Comparison of ENCODE assay signal across 10 cellular contexts in genomic region chr3:30548605-30549004, GRCh38. TPM values are rescaled to one million over a fixed set of nuclear protein-coding genes. Genes with fewer than 3 reads are reported as not detected.
DNase-seq lines count a peak whose midpoint lies in the region; ATAC-seq and TF ChIP-seq lines count a peak whose summit lies in the region.
"Had no signal": no experiment of that assay in that cellular context is flagged by ENCODE, and none has a peak within 500 bp of the region (broad histone marks: within the 10 kb centered on the region; RNA-seq: fewer than 3 reads in every experiment).

No MANE protein-coding gene starts in this region.

- H3K4me3 Mint-ChIP-seq in mesothelial cell of epicardium: no peak overlapping the region

- H3K4me1 Mint-ChIP-seq in mesothelial cell of epicardium: no peaks in the 10 kb centered on the region

- no peaks in the 10 kb centered on the region for H4K20me1 ChIP-seq in DND-41 (ENCODE audit: insufficient read depth, low read length)

- no peak overlapping the region for H3K9ac ChIP-seq in DND-41 (ENCODE audit: low read depth, low read length)
- H3K9ac ChIP-seq: parathyroid adenoma had no signal

- no peaks in the 10 kb centered on the region for H3K27me3 Mint-ChIP-seq in mesothelial cell of epicardium (ENCODE audit: low read depth)

- no peak overlapping the region for H2AFZ ChIP-seq in DND-41 (ENCODE audit: low read depth, low read length)
- H2AFZ ChIP-seq: parathyroid adenoma had no signal

- no peak overlapping the region for H3K4me2 ChIP-seq in DND-41 (ENCODE audit: insufficient read depth, low read length)

- no peaks in the 10 kb centered on the region for H3K79me2 ChIP-seq in DND-41 (ENCODE audit: insufficient read depth, low read length)
- H3K79me2 ChIP-seq: parathyroid adenoma had no signal

- no peaks in the 10 kb centered on the region for H3K36me3 Mint-ChIP-seq in mesothelial cell of epicardium

- no peak overlapping the region for H3K4me3 ChIP-seq in DND-41 (ENCODE audit: low read depth in 1 of 2, low read length in 2 of 2)
- H3K4me3 ChIP-seq in mesodermal cell (ENCODE audit: extremely low read depth, insufficient read depth, low read length, poor library complexity, severe bottlenecking): no peak overlapping the region
- H3K4me3 ChIP-seq: tibial artery had no signal

- no peaks in the 10 kb centered on the region for H3K27me3 ChIP-seq in DND-41 (ENCODE audit: insufficient read depth, low read length, poor library complexity)
- H3K27me3 ChIP-seq: tibial artery had no signal

- peak; percentile 31 for DNase-seq in DND-41
- DNase-seq in activated T-cell treated with anti-CD3 and anti-CD28 coated beads for 48 hours (ENCODE audit: low read depth): peak; percentile 15
- DNase-seq in medulla oblongata (ENCODE audit: extremely low spot score): no peak
- no peak for DNase-seq in superior temporal gyrus (ENCODE audit: extremely low spot score)
- no peak for DNase-seq in NCI-H1417 treated with DMSO at 0.1 percent for 48 hours (lab: John Stamatoyannopoulos, UW)
- no peak for DNase-seq in mesothelial cell of epicardium (ENCODE audit: low spot score in 2 of 2, unreplicated experiment in 2 of 2)
- DNase-seq: tibial artery had no signal

- ATAC-seq in DND-41 (ENCODE audit: insufficient read depth, low read depth) (peak; percentile 70), HG03159 (IDR thresholded peaks at IDR 0.05; ENCODE audit: unreplicated experiment) (peak; percentile 85)

- H3K27ac ChIP-seq in DND-41 (ENCODE audit: low read length): no peak overlapping the region
- peak overlapping the region; percentile 46 for H3K27ac ChIP-seq in mesodermal cell (ENCODE audit: low read depth, low read length, severe bottlenecking)
- H3K27ac ChIP-seq: tibial artery had no signal

- TF ChIP-seq CTCF in DND-41 (IDR thresholded peaks at IDR 0.05; ENCODE audit: borderline replicate concordance, extremely low read depth, low read length, poor library complexity, severe bottlenecking): no peak
- TF ChIP-seq CTCF in mesothelial cell of epicardium (IDR thresholded peaks at IDR 0.05; ENCODE audit: unreplicated experiment): no peak

- peaks cover 8% of the 10 kb centered on the region for H3K9me3 Mint-ChIP-seq in mesothelial cell of epicardium

- H3K9me3 ChIP-seq in DND-41 (ENCODE audit: insufficient read depth, low read length, severe bottlenecking): no peaks in the 10 kb centered on the region
- no peaks in the 10 kb centered on the region for H3K9me3 ChIP-seq in mesodermal cell (ENCODE audit: control insufficient read depth, low read length)
- H3K9me3 ChIP-seq: tibial artery had no signal

- H3K36me3 ChIP-seq in DND-41 (ENCODE audit: insufficient read depth, low read length): no peaks in the 10 kb centered on the region
- no peaks in the 10 kb centered on the region for H3K36me3 ChIP-seq in mesodermal cell (ENCODE audit: control insufficient read depth, insufficient read depth, low read length)
- H3K36me3 ChIP-seq: tibial artery had no signal

- H3K27ac Mint-ChIP-seq in mesothelial cell of epicardium: no peak overlapping the region

- peaks cover 5% of the 10 kb centered on the region; the same call in 1 of the 2 replicates for H3K4me1 ChIP-seq in DND-41 (ENCODE audit: insufficient read depth, low read length)
- peaks cover 3% of the 10 kb centered on the region for H3K4me1 ChIP-seq in mesodermal cell (ENCODE audit: control insufficient read depth, insufficient read depth, low read length, poor library complexity, severe bottlenecking)
- H3K4me1 ChIP-seq: parathyroid adenoma, tibial artery had no signal

- WGBS in mesodermal cell (ENCODE audit: insufficient coverage in 2 of 2), 2 experiments: 81 to 85% methylated on average over 4 of the region's 4 CpGs

RNA-seq across cellular contexts. Expression of gene TGFBR2, which starts 57.8 kb away (rescaled TPM):
- polyA plus RNA-seq in mesodermal cell (2013, experiment 1 of 2): 19.4 TPM
- polyA plus RNA-seq in mesodermal cell (2013, experiment 2 of 2): 18.8 TPM
- total RNA-seq in mesothelial cell of epicardium: 14.6 to 15.8 TPM (median 15.6 TPM) in 3 replicates

Comparison
In these comparisons a context has a peak if more than half of its experiments do, and no peak if none do; other contexts are left out.
1. DNase-seq: peak in DND-41 (single experiment) and activated T-cell treated with anti-CD3 and anti-CD28 coated beads for 48 hours (single experiment); none in medulla oblongata (single experiment), superior temporal gyrus (single experiment), NCI-H1417 treated with DMSO at 0.1 percent for 48 hours (single experiment) and mesothelial cell of epicardium (0 of 2).